18 cellular contexts compared by ENCODE assay signal in genomic region chr2:238599549-238600505, GRCh38.
DNase-seq lines count a peak whose midpoint lies in the region; ATAC-seq and TF ChIP-seq lines count a peak whose summit lies in the region.
"Had no signal": no experiment of that assay in that cellular context is flagged by ENCODE, and none has a peak within 500 bp of the region (broad histone marks: within the 10 kb centered on the region; RNA-seq: fewer than 3 reads in every experiment).

No MANE protein-coding gene starts in this region.

- peaks cover 53% of the 10 kb centered on the region for H3K4me1 Mint-ChIP-seq in nephron
- H3K4me1 Mint-ChIP-seq: B cell, GM23338 had no signal

- no peak for TF ChIP-seq POLR2A in esophagus muscularis mucosa (IDR thresholded peaks at IDR 0.05; ENCODE audit: low read depth)
- TF ChIP-seq POLR2A in vagina (IDR thresholded peaks at IDR 0.05): no peak

- peak; percentile 2 for DNase-seq in AG20443 (ENCODE audit: low spot score)
- DNase-seq in esophagus muscularis mucosa (ENCODE audit: extremely low spot score): peak; percentile 86
- no peak for DNase-seq in vagina (ENCODE audit: extremely low spot score in 2 of 2)
- DNase-seq in activated CD4-positive, CD25-positive, alpha-beta regulatory T cell treated with anti-CD3 and anti-CD28 coated beads, Interleukin-2, amount 50 U/mL, for 72 hours: no peak
- no peak for DNase-seq in stimulated activated CD8-positive, alpha-beta memory T cell treated with anti-CD3 and anti-CD28 coated beads, Interleukin-4, amount 100 ng/mL, for 48 hours
- DNase-seq: 8988T; ACHN; C1 segment of cervical spinal cord; Calu3; CD4-positive, alpha-beta T cell; DMS 273 treated with DMSO at 0.1 percent for 48 hours had no signal

- H3K4me3 ChIP-seq in esophagus muscularis mucosa (no peak overlapping the region), vagina (no peak overlapping the region)
- H3K4me3 ChIP-seq: GM23338, HAP-1, K562 had no signal

- TF ChIP-seq CTCF in esophagus muscularis mucosa (IDR thresholded peaks at IDR 0.05) (no peak), nephron (IDR thresholded peaks at IDR 0.05; ENCODE audit: unreplicated experiment in 3 of 3) (no peak), vagina (IDR thresholded peaks at IDR 0.05) (no peak)

- peaks cover 23% of the 10 kb centered on the region for H3K9me3 Mint-ChIP-seq in nephron

- no peak for ATAC-seq in HG03460 (IDR thresholded peaks at IDR 0.05; ENCODE audit: unreplicated experiment)
- ATAC-seq: HepG2, K562 had no signal

- H3K27ac Mint-ChIP-seq in nephron: peak overlapping the region in 2 of 3 experiments; percentile 50 to 98
- H3K27ac Mint-ChIP-seq: B cell; CD4-positive, alpha-beta T cell; GM23338 had no signal

- peak overlapping the region; percentile 48 to 91 (median 88) for H3K27ac ChIP-seq in esophagus muscularis mucosa (replicated peaks in 1 of 4)
- peak overlapping the region; percentile 88 for H3K27ac ChIP-seq in vagina

- H3K36me3 Mint-ChIP-seq in nephron (ENCODE audit: low read depth): peaks cover 4% of the 10 kb centered on the region

- no peaks in the 10 kb centered on the region for H3K27me3 Mint-ChIP-seq in nephron (ENCODE audit: low read depth)

- H3K4me1 ChIP-seq in esophagus muscularis mucosa (peaks cover 40 to 85% (median 82%) of the 10 kb centered on the region in 4 donors), vagina (peaks cover 70% of the 10 kb centered on the region)
- H3K4me1 ChIP-seq: HAP-1 had no signal

- TF ChIP-seq EP300 in esophagus muscularis mucosa (IDR thresholded peaks at IDR 0.05): no peak

- WGBS in esophagus muscularis mucosa: 96% methylated on average over 28 of the region's 29 CpGs

- H3K36me3 ChIP-seq in esophagus muscularis mucosa: no peaks in the 10 kb centered on the region
- H3K36me3 ChIP-seq in vagina: no peaks in the 10 kb centered on the region
- H3K36me3 ChIP-seq: HAP-1 had no signal

- no peak overlapping the region for H3K4me3 Mint-ChIP-seq in nephron
- H3K4me3 Mint-ChIP-seq: B cell; CD4-positive, alpha-beta T cell; GM23338 had no signal

- H3K9me3 ChIP-seq in esophagus muscularis mucosa: no peaks in the 10 kb centered on the region
- H3K9me3 ChIP-seq in vagina: no peaks in the 10 kb centered on the region
- H3K9me3 ChIP-seq: HAP-1 had no signal

- intact Hi-C loops in esophagus muscularis mucosa (cut with DNase I) (loop anchor here (5.0 kb wide), 1 partner anchor 187 kb away; no protein-coding TSS in a partner anchor), vagina (cut with DNase I) (no loop called here)

- H3K27me3 ChIP-seq in esophagus muscularis mucosa (no peaks in the 10 kb centered on the region), vagina (no peaks in the 10 kb centered on the region)

Comparison
In these comparisons a context has a peak if more than half of its experiments do, and no peak if none do; other contexts are left out.
1. DNase-seq: peak in AG20443 (single experiment) and esophagus muscularis mucosa (single experiment); none in vagina (0 of 2), activated CD4-positive, CD25-positive, alpha-beta regulatory T cell treated with anti-CD3 and anti-CD28 coated beads, Interleukin-2, amount 50 U/mL, for 72 hours (single experiment) and stimulated activated CD8-positive, alpha-beta memory T cell treated with anti-CD3 and anti-CD28 coated beads, Interleukin-4, amount 100 ng/mL, for 48 hours (single experiment).